In the genomic region with DNA sequence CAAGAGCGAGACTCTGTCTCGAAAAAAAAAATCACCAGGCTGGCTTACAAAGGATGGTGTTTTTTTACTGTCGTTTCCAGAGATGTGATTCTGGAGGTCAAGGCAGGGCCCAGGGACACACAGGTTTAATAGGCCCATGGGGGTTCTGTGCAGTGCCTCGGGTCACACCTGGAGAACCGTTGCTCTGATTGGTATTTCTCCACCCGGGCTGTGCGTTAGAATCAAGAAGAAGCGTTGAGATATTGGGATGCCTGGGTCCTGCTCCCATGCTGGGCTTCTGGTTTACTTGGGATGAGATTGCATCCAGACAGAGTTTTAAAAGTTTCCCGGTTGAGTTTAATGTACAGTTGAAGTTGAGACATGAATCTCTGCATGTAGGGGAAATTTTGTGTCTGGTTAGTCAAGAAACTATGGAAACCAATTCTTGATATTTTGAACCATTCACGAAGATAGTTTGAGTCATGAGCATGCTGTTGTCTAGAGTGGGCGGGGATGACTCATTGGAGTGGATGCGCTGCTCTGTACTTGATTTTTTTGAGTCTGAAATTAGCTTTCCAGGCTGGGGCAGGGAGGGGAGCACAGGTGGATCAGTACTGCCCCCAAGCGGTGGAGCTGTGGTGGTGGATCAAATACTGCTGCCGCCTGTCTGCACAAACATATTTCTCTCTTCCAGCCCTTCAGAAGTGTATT, we compare ENCODE assay signal across 8 cellular contexts. TPM values are rescaled to one million over a fixed set of nuclear protein-coding genes. Genes with fewer than 3 reads are reported as not detected.
DNase-seq lines count a peak whose midpoint lies in the region; ATAC-seq, FAIRE-seq and TF ChIP-seq lines count a peak whose summit lies in the region.

No MANE protein-coding gene starts in this region.

- no peaks in the 10 kb centered on the region for H3K36me3 ChIP-seq in small intestine (ENCODE audit: control insufficient read depth in 2 of 2, insufficient read depth in 2 of 2, low read length in 2 of 2)

- no peaks in the 10 kb centered on the region for H3K4me1 ChIP-seq in small intestine (ENCODE audit: control insufficient read depth in 2 of 2, insufficient read depth in 1 of 2, low read depth in 1 of 2, low read length in 1 of 2)

- no peak for ATAC-seq in HG03097 (IDR thresholded peaks at IDR 0.05; ENCODE audit: low FRiP score, unreplicated experiment)

- no peaks in the 10 kb centered on the region for H3K27me3 ChIP-seq in small intestine (ENCODE audit: control insufficient read depth in 2 of 2, insufficient read depth in 2 of 2, low read length in 2 of 2)

- DNase-seq in HEK293T (ENCODE audit: extremely low spot score): peak; percentile 81
- DNase-seq in MV-4-11 (lab: John Stamatoyannopoulos, UW): peak; percentile 86
- DNase-seq in T-helper 1 cell: peak in 4 of 5 donors; percentile 24 to 58 (median 30)
- DNase-seq in amygdala (lab: John Stamatoyannopoulos, UW): peak in 53 of 56 donors; percentile 7 to 87 (median 64)
- DNase-seq in hypothalamus (lab: John Stamatoyannopoulos, UW): peak in 47 of 51 donors; percentile 7 to 91 (median 56)
- DNase-seq in small intestine: peak; percentile 32

- H3K4me3 ChIP-seq in small intestine (ENCODE audit: low read depth in 1 of 2, low read length in 2 of 2): no peak overlapping the region

- no peaks in the 10 kb centered on the region for H3K9me3 ChIP-seq in small intestine (ENCODE audit: control insufficient read depth, low read depth)

- POLR2A ChIA-PET in HEK293T (lab: Yijun Ruan, JAX): interaction anchor here (0.8 kb wide), 1 partner anchor 100 kb away, joined by 3 read pairs; no protein-coding TSS in a partner anchor

- H3K27ac ChIP-seq in small intestine (ENCODE audit: low read depth in 1 of 2, low read length in 1 of 2): peak overlapping the region in 1 of 2 donors; percentile 78

- CTCF ChIA-PET in HEK293T (lab: Yijun Ruan, JAX): interaction anchor here (0.5 to 5.4 kb wide), 19 partner anchors 9 to 459 kb away, joined by 3 to 84 read pairs (median 4); partner anchors contain the start of gene E2F6

- 49 to 50% (median 50%) methylated on average over 14 of the region's 14 CpGs for WGBS in small intestine, 3 donors

- no peak for FAIRE-seq in small intestine (lab: Jason Lieb, UNC)

- TF ChIP-seq CTCF in GM12873 (IDR thresholded peaks at IDR 0.05; ENCODE audit: insufficient read depth, low read depth, low read length, missing control alignments): peak; percentile 90

TF ChIP-seq in HEK293T, 16 proteins besides CTCF, POLR2A, EP300 and RAD21:
- TF ChIP-seq ZNF384 (IDR thresholded peaks at IDR 0.05) (peak; percentile 13; the same call in 1 of the 2 replicates), CTBP1 (IDR thresholded peaks at IDR 0.05; ENCODE audit: borderline replicate concordance) (no peak)
TF ChIP-seq in HEK293T: peak in this region for 1.

RNA-seq across cellular contexts. Expression of gene GREB1, which starts 50.1 kb away (rescaled TPM):
- 1 to 10 TPM in 1 of 3 donors, under 1 TPM in 1, not detected in 1; 0.76 to 1.4 TPM for polyA plus RNA-seq in small intestine

Comparison
In these comparisons a context has a peak if more than half of its experiments do, and no peak if none do; other contexts are left out.
1. DNase-seq: peak in every context shown above with its lines; median percentile 86 in MV-4-11; 81 in HEK293T; 64 in amygdala; 56 in hypothalamus; 32 in small intestine; 30 in T-helper 1 cell.